Comparison of ENCODE assay signal across 1 cellular context in genomic region chr15:101497017-101497416, GRCh38.
TF ChIP-seq lines count a peak whose summit lies in the region.

No MANE protein-coding gene starts in this region.

TF ChIP-seq in liver, 16 proteins besides CTCF, POLR2A, EP300 and RAD21 (continued from another document):
- TF ChIP-seq, protein P1, sequence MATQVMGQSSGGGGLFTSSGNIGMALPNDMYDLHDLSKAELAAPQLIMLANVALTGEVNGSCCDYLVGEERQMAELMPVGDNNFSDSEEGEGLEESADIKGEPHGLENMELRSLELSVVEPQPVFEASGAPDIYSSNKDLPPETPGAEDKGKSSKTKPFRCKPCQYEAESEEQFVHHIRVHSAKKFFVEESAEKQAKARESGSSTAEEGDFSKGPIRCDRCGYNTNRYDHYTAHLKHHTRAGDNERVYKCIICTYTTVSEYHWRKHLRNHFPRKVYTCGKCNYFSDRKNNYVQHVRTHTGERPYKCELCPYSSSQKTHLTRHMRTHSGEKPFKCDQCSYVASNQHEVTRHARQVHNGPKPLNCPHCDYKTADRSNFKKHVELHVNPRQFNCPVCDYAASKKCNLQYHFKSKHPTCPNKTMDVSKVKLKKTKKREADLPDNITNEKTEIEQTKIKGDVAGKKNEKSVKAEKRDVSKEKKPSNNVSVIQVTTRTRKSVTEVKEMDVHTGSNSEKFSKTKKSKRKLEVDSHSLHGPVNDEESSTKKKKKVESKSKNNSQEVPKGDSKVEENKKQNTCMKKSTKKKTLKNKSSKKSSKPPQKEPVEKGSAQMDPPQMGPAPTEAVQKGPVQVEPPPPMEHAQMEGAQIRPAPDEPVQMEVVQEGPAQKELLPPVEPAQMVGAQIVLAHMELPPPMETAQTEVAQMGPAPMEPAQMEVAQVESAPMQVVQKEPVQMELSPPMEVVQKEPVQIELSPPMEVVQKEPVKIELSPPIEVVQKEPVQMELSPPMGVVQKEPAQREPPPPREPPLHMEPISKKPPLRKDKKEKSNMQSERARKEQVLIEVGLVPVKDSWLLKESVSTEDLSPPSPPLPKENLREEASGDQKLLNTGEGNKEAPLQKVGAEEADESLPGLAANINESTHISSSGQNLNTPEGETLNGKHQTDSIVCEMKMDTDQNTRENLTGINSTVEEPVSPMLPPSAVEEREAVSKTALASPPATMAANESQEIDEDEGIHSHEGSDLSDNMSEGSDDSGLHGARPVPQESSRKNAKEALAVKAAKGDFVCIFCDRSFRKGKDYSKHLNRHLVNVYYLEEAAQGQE (IDR thresholded peaks at IDR 0.05): no peak
- TF ChIP-seq YY1 (IDR thresholded peaks at IDR 0.05): no peak
- no peak for TF ChIP-seq HNF4A (conservative IDR thresholded peaks at IDR 0.05)
- no peak for TF ChIP-seq JUND (IDR thresholded peaks at IDR 0.05)
- no peak for TF ChIP-seq RXRA (IDR thresholded peaks at IDR 0.05)
- TF ChIP-seq GABPA (IDR thresholded peaks at IDR 0.05 in 1 of 2, conservative IDR thresholded peaks at IDR 0.05 in 1 of 2): no peak
- no peak for TF ChIP-seq NR2F2 (IDR thresholded peaks at IDR 0.05)
- TF ChIP-seq SP1 (IDR thresholded peaks at IDR 0.05): no peak
- no peak for TF ChIP-seq MAX (IDR thresholded peaks at IDR 0.05)
- no peak for TF ChIP-seq TAF1 (conservative IDR thresholded peaks at IDR 0.05)
- no peak for TF ChIP-seq HNF4G (IDR thresholded peaks at IDR 0.05)
- TF ChIP-seq FOXA2 (IDR thresholded peaks at IDR 0.05): no peak
